1 cellular context compared by ENCODE assay signal in the genomic region with DNA sequence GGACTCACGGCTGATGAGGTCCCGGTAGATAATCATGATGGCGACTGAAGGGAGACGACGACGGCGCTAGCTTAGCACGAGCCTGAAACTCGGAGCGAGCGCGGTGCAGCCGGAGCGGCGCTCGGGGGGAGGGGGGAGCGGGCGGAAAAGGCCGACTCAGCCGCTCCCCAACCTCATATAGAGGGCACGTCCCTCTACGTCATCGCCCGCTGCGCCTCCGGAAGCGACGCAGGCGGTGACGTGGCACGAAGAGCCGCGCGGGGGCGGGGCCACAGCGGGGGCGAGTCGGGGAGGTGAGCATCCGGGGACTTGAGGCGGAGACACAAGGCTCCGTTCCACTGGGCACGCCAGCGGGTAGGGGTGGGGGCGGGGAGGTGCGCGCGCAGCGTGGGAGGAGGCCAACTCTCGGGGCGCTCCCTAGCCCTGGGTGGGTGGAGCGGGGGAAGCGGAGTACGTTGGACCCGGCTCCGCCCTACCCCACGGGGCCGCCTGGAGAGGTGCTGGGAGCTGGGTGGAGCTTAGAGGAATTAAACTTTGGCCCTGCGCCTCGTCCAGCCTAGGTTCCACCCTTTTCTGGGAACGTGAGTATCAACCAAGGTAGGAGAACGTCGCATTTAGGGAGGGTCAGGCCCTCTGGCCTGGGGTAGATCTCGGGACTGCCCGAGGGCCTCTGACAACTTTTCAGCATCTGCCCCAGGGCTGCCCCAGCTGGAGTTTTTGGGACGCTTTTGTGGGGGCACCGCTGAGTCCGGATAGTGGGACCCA.
TF ChIP-seq lines count a peak whose summit lies in the region.

A gene (minus strand): TSS at position 150 of the 765 bp plus-strand sequence. CDS start 114 bp downstream, at position 36.

TF ChIP-seq in HepG2, 621 proteins besides CTCF, POLR2A, EP300 and RAD21 (continued from another document and continues in another):
- TF ChIP-seq KDM2A (CRISPR knock-in tag; IDR thresholded peaks at IDR 0.05; ENCODE audit: borderline replicate concordance, low read depth) (peak; percentile 62; the same call in 1 of the 2 replicates), HNF4G (IDR thresholded peaks at IDR 0.05; ENCODE audit: borderline replicate concordance, low read depth, low read length) (peak; percentile 81; the same call in 1 of the 2 replicates), HNF4G (CRISPR knock-in tag; IDR thresholded peaks at IDR 0.05; ENCODE audit: borderline replicate concordance, low read depth) (peak; percentile 16; the same call in 1 of the 2 replicates), HNRNPL (IDR thresholded peaks at IDR 0.05; ENCODE audit: low read depth, low read length) (0 out of 2 replicates have a peak, but pooled peaks have one; percentile 58), ZNF260 (CRISPR knock-in tag; IDR thresholded peaks at IDR 0.05; ENCODE audit: borderline replicate concordance, low read depth) (no peak), ZNF678 (CRISPR knock-in tag; IDR thresholded peaks at IDR 0.05) (no peak), SAP130 (CRISPR knock-in tag; IDR thresholded peaks at IDR 0.05; ENCODE audit: low read depth) (peak; percentile 71), ZNF335 (CRISPR knock-in tag; IDR thresholded peaks at IDR 0.05) (no peak), ZNF746 (CRISPR knock-in tag; IDR thresholded peaks at IDR 0.05) (peak; percentile 61), CC2D1A (CRISPR knock-in tag; IDR thresholded peaks at IDR 0.05) (no peak), SAFB2 (CRISPR knock-in tag; IDR thresholded peaks at IDR 0.05; ENCODE audit: borderline replicate concordance, low read depth) (peak; percentile 89; the same call in 1 of the 2 replicates), MAF1 (CRISPR knock-in tag; IDR thresholded peaks at IDR 0.05; ENCODE audit: borderline replicate concordance) (peak; percentile 83; the same call in 1 of the 2 replicates), RFX5 (IDR thresholded peaks at IDR 0.05; ENCODE audit: low read depth, low read length) (peak; percentile 71), FOSL2 (CRISPR knock-in tag; IDR thresholded peaks at IDR 0.05) (peak; percentile 63), PHF8 (CRISPR knock-in tag; IDR thresholded peaks at IDR 0.05) (peak; percentile 74), SATB2 (CRISPR knock-in tag; IDR thresholded peaks at IDR 0.05) (peak; percentile 58; the same call in 1 of the 2 replicates), ZNF3 (CRISPR knock-in tag; IDR thresholded peaks at IDR 0.05) (no peak), MTA3 (CRISPR knock-in tag; IDR thresholded peaks at IDR 0.05) (no peak), TAF15 (IDR thresholded peaks at IDR 0.05; ENCODE audit: low read depth, low read length, poor library complexity, severe bottlenecking) (no peak), ZNF790 (CRISPR knock-in tag; IDR thresholded peaks at IDR 0.05; ENCODE audit: borderline replicate concordance) (0 out of 2 replicates have a peak, but pooled peaks have one; percentile 57), CBX5 (CRISPR knock-in tag; IDR thresholded peaks at IDR 0.05; ENCODE audit: borderline replicate concordance) (peak; percentile 23; the same call in 1 of the 2 replicates), ASH2L (IDR thresholded peaks at IDR 0.05; ENCODE audit: insufficient read length, low read depth, low read length) (peak; percentile 76), ZBTB38 (CRISPR knock-in tag; IDR thresholded peaks at IDR 0.05) (peak; percentile 11; the same call in 1 of the 2 replicates), HOXD1 (CRISPR knock-in tag; IDR thresholded peaks at IDR 0.05) (0 out of 2 replicates have a peak, but pooled peaks have one; percentile 46), ZNF557 (CRISPR knock-in tag; IDR thresholded peaks at IDR 0.05) (peak; percentile 85; the same call in 1 of the 2 replicates), RELA (CRISPR knock-in tag; IDR thresholded peaks at IDR 0.05) (peak; percentile 28; the same call in 1 of the 2 replicates)
- TF ChIP-seq, protein P1, sequence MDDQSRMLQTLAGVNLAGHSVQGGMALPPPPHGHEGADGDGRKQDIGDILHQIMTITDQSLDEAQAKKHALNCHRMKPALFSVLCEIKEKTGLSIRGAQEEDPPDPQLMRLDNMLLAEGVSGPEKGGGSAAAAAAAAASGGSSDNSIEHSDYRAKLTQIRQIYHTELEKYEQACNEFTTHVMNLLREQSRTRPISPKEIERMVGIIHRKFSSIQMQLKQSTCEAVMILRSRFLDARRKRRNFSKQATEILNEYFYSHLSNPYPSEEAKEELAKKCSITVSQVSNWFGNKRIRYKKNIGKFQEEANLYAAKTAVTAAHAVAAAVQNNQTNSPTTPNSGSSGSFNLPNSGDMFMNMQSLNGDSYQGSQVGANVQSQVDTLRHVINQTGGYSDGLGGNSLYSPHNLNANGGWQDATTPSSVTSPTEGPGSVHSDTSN (CRISPR knock-in tag; IDR thresholded peaks at IDR 0.05; ENCODE audit: borderline replicate concordance): 0 out of 2 replicates have a peak, but pooled peaks have one; percentile 70
- TF ChIP-seq, protein P2, sequence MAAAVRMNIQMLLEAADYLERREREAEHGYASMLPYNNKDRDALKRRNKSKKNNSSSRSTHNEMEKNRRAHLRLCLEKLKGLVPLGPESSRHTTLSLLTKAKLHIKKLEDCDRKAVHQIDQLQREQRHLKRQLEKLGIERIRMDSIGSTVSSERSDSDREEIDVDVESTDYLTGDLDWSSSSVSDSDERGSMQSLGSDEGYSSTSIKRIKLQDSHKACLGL (CRISPR knock-in tag; IDR thresholded peaks at IDR 0.05): no peak; the same call in 1 of the 2 replicates
- TF ChIP-seq, protein P3, sequence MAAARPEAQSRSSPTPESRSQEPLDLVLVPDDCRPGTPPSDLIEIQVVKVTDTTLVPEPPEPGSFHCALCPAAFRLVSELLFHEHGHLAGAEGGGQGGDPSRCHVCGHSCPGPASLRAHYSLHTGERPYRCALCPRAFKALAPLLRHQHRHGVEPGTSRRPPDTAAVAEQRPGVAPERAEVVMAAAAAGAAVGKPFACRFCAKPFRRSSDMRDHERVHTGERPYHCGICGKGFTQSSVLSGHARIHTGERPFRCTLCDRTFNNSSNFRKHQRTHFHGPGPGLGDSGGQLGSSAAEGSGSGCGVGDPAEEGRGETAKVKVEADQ (CRISPR knock-in tag; IDR thresholded peaks at IDR 0.05; ENCODE audit: borderline replicate concordance): no peak
- TF ChIP-seq, protein P4, sequence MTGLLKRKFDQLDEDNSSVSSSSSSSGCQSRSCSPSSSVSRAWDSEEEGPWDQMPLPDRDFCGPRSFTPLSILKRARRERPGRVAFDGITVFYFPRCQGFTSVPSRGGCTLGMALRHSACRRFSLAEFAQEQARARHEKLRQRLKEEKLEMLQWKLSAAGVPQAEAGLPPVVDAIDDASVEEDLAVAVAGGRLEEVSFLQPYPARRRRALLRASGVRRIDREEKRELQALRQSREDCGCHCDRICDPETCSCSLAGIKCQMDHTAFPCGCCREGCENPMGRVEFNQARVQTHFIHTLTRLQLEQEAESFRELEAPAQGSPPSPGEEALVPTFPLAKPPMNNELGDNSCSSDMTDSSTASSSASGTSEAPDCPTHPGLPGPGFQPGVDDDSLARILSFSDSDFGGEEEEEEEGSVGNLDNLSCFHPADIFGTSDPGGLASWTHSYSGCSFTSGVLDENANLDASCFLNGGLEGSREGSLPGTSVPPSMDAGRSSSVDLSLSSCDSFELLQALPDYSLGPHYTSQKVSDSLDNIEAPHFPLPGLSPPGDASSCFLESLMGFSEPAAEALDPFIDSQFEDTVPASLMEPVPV (CRISPR knock-in tag; IDR thresholded peaks at IDR 0.05): 0 out of 2 replicates have a peak, but pooled peaks have one; percentile 28
- TF ChIP-seq, protein P5, sequence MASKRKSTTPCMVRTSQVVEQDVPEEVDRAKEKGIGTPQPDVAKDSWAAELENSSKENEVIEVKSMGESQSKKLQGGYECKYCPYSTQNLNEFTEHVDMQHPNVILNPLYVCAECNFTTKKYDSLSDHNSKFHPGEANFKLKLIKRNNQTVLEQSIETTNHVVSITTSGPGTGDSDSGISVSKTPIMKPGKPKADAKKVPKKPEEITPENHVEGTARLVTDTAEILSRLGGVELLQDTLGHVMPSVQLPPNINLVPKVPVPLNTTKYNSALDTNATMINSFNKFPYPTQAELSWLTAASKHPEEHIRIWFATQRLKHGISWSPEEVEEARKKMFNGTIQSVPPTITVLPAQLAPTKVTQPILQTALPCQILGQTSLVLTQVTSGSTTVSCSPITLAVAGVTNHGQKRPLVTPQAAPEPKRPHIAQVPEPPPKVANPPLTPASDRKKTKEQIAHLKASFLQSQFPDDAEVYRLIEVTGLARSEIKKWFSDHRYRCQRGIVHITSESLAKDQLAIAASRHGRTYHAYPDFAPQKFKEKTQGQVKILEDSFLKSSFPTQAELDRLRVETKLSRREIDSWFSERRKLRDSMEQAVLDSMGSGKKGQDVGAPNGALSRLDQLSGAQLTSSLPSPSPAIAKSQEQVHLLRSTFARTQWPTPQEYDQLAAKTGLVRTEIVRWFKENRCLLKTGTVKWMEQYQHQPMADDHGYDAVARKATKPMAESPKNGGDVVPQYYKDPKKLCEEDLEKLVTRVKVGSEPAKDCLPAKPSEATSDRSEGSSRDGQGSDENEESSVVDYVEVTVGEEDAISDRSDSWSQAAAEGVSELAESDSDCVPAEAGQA (IDR thresholded peaks at IDR 0.05; ENCODE audit: low read depth): peak; percentile 96
- TF ChIP-seq, protein P5 (CRISPR knock-in tag; IDR thresholded peaks at IDR 0.05; ENCODE audit: borderline replicate concordance): no peak
- TF ChIP-seq, protein P6, sequence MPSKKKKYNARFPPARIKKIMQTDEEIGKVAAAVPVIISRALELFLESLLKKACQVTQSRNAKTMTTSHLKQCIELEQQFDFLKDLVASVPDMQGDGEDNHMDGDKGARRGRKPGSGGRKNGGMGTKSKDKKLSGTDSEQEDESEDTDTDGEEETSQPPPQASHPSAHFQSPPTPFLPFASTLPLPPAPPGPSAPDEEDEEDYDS (CRISPR knock-in tag; IDR thresholded peaks at IDR 0.05): peak; percentile 99
- TF ChIP-seq, protein P7, sequence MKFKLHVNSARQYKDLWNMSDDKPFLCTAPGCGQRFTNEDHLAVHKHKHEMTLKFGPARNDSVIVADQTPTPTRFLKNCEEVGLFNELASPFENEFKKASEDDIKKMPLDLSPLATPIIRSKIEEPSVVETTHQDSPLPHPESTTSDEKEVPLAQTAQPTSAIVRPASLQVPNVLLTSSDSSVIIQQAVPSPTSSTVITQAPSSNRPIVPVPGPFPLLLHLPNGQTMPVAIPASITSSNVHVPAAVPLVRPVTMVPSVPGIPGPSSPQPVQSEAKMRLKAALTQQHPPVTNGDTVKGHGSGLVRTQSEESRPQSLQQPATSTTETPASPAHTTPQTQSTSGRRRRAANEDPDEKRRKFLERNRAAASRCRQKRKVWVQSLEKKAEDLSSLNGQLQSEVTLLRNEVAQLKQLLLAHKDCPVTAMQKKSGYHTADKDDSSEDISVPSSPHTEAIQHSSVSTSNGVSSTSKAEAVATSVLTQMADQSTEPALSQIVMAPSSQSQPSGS (CRISPR knock-in tag; IDR thresholded peaks at IDR 0.05): peak; percentile 71; the same call in 1 of the 2 replicates
- TF ChIP-seq, protein P8, sequence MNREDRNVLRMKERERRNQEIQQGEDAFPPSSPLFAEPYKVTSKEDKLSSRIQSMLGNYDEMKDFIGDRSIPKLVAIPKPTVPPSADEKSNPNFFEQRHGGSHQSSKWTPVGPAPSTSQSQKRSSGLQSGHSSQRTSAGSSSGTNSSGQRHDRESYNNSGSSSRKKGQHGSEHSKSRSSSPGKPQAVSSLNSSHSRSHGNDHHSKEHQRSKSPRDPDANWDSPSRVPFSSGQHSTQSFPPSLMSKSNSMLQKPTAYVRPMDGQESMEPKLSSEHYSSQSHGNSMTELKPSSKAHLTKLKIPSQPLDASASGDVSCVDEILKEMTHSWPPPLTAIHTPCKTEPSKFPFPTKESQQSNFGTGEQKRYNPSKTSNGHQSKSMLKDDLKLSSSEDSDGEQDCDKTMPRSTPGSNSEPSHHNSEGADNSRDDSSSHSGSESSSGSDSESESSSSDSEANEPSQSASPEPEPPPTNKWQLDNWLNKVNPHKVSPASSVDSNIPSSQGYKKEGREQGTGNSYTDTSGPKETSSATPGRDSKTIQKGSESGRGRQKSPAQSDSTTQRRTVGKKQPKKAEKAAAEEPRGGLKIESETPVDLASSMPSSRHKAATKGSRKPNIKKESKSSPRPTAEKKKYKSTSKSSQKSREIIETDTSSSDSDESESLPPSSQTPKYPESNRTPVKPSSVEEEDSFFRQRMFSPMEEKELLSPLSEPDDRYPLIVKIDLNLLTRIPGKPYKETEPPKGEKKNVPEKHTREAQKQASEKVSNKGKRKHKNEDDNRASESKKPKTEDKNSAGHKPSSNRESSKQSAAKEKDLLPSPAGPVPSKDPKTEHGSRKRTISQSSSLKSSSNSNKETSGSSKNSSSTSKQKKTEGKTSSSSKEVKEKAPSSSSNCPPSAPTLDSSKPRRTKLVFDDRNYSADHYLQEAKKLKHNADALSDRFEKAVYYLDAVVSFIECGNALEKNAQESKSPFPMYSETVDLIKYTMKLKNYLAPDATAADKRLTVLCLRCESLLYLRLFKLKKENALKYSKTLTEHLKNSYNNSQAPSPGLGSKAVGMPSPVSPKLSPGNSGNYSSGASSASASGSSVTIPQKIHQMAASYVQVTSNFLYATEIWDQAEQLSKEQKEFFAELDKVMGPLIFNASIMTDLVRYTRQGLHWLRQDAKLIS (CRISPR knock-in tag; IDR thresholded peaks at IDR 0.05): 0 out of 2 replicates have a peak, but pooled peaks have one; percentile 66
- TF ChIP-seq, protein P9, sequence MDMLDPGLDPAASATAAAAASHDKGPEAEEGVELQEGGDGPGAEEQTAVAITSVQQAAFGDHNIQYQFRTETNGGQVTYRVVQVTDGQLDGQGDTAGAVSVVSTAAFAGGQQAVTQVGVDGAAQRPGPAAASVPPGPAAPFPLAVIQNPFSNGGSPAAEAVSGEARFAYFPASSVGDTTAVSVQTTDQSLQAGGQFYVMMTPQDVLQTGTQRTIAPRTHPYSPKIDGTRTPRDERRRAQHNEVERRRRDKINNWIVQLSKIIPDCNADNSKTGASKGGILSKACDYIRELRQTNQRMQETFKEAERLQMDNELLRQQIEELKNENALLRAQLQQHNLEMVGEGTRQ (IDR thresholded peaks at IDR 0.05; ENCODE audit: low read depth, low read length): no peak
- TF ChIP-seq, protein P9 (CRISPR knock-in tag; IDR thresholded peaks at IDR 0.05; ENCODE audit: borderline replicate concordance): 0 out of 2 replicates have a peak, but pooled peaks have one; percentile 42
